In genomic region chr11:31808721-31809542, GRCh38 we compare ENCODE assay signal across 14 cellular contexts. TPM values are rescaled to one million over a fixed set of nuclear protein-coding genes. Genes with fewer than 3 reads are reported as not detected.
DNase-seq lines count a peak whose midpoint lies in the region; ATAC-seq, FAIRE-seq and TF ChIP-seq lines count a peak whose summit lies in the region.
"Had no signal": no experiment of that assay in that cellular context is flagged by ENCODE, and none has a peak within 500 bp of the region (broad histone marks: within the 10 kb centered on the region; RNA-seq: fewer than 3 reads in every experiment).

No MANE protein-coding gene starts in this region.

- FAIRE-seq in GM12891 (lab: Jason Lieb, UNC) = no peak

- intact Hi-C loops in activated CD8-positive, alpha-beta T cell treated with anti-CD3 and anti-CD28 coated beads for 36 hours (cut with micrococcal nuclease) = loop anchor here (5.0 kb wide), 1 partner anchor 633 kb away; no protein-coding TSS in a partner anchor

- peaks cover 71% of the 10 kb centered on the region for H3K27me3 Mint-ChIP-seq in stimulated activated naive CD8-positive, alpha-beta T cell treated with anti-CD3 and anti-CD28 coated beads, Interleukin-15, Interleukin-2, amounts not matched to agents 100 ng/mL and 50 ng/mL, for 24 hours
- peaks cover 79% of the 10 kb centered on the region for H3K27me3 Mint-ChIP-seq in activated CD8-positive, alpha-beta T cell treated with anti-CD3 and anti-CD28 coated beads for 36 hours

- peaks cover 100% of the 10 kb centered on the region for H3K27me3 ChIP-seq in iPS-20b (ENCODE audit: insufficient read depth, low read length)
- H3K27me3 ChIP-seq in effector memory CD4-positive, alpha-beta T cell (replicated peaks; ENCODE audit: control insufficient read depth, insufficient read depth, low read length, poor library complexity, severe bottlenecking) = peaks cover 92% of the 10 kb centered on the region

- peak overlapping the region; percentile 68 for H3K4me3 Mint-ChIP-seq in stimulated activated naive CD8-positive, alpha-beta T cell treated with anti-CD3 and anti-CD28 coated beads, Interleukin-15, Interleukin-2, amounts not matched to agents 100 ng/mL and 50 ng/mL, for 24 hours
- peak overlapping the region; percentile 34 for H3K4me3 Mint-ChIP-seq in activated CD8-positive, alpha-beta T cell treated with anti-CD3 and anti-CD28 coated beads for 36 hours

- no peak for TF ChIP-seq CTCF in activated CD8-positive, alpha-beta T cell treated with anti-CD3 and anti-CD28 coated beads for 36 hours (IDR thresholded peaks at IDR 0.05)

- H3K4me3 ChIP-seq in iPS-20b (ENCODE audit: low read length) = peak overlapping the region; percentile 63; the same call in 1 of the 2 replicates
- H3K4me3 ChIP-seq in effector memory CD4-positive, alpha-beta T cell (ENCODE audit: insufficient read depth, low read depth, low read length, poor library complexity, severe bottlenecking) = no peak overlapping the region

- H3K36me3 ChIP-seq in iPS-20b (ENCODE audit: insufficient read depth, low read depth, low read length) = no peaks in the 10 kb centered on the region
- no peaks in the 10 kb centered on the region for H3K36me3 ChIP-seq in effector memory CD4-positive, alpha-beta T cell (ENCODE audit: control insufficient read depth, insufficient read depth, low read length)
- H3K36me3 ChIP-seq: upper lobe of left lung had no signal

- H3K9me3 Mint-ChIP-seq in stimulated activated naive CD8-positive, alpha-beta T cell treated with anti-CD3 and anti-CD28 coated beads, Interleukin-15, Interleukin-2, amounts not matched to agents 100 ng/mL and 50 ng/mL, for 24 hours = no peaks in the 10 kb centered on the region
- H3K9me3 Mint-ChIP-seq in activated CD8-positive, alpha-beta T cell treated with anti-CD3 and anti-CD28 coated beads for 36 hours = no peaks in the 10 kb centered on the region

- ATAC-seq in stimulated activated naive CD8-positive, alpha-beta T cell treated with anti-CD3 and anti-CD28 coated beads, Interleukin-15, Interleukin-2, amounts not matched to agents 100 U/mL and 50 U/mL, for 24 hours = no peak
- no peak for ATAC-seq in activated CD8-positive, alpha-beta T cell treated with anti-CD3 and anti-CD28 coated beads for 36 hours

- POLR2A ChIA-PET in activated CD8-positive, alpha-beta T cell treated with anti-CD3 and anti-CD28 coated beads for 36 hours (lab: Charles Lee) = no interaction called here

- no peak overlapping the region for H3K9ac ChIP-seq in iPS-20b (ENCODE audit: low read depth, low read length)

- no peak overlapping the region for H3K27ac ChIP-seq in iPS-20b (ENCODE audit: low read length)
- no peak overlapping the region for H3K27ac ChIP-seq in effector memory CD4-positive, alpha-beta T cell (ENCODE audit: insufficient read depth, low read length, poor library complexity, severe bottlenecking)
- H3K27ac ChIP-seq: upper lobe of left lung had no signal

- peaks cover 32% of the 10 kb centered on the region; the same call in 1 of the 2 replicates for H3K4me1 ChIP-seq in iPS-20b (ENCODE audit: insufficient read depth, low read length)
- peaks cover 66% of the 10 kb centered on the region for H3K4me1 ChIP-seq in effector memory CD4-positive, alpha-beta T cell (ENCODE audit: control insufficient read depth, insufficient read depth, low read length, poor library complexity, severe bottlenecking)

- CTCF ChIA-PET in activated CD8-positive, alpha-beta T cell treated with anti-CD3 and anti-CD28 coated beads for 36 hours (lab: Charles Lee) = interaction anchor here (1.2 kb wide), 1 partner anchor 149 kb away, joined by 4 read pairs; no protein-coding TSS in a partner anchor

- no peak overlapping the region for H3K27ac Mint-ChIP-seq in stimulated activated naive CD8-positive, alpha-beta T cell treated with anti-CD3 and anti-CD28 coated beads, Interleukin-15, Interleukin-2, amounts not matched to agents 100 ng/mL and 50 ng/mL, for 24 hours
- no peak overlapping the region for H3K27ac Mint-ChIP-seq in activated CD8-positive, alpha-beta T cell treated with anti-CD3 and anti-CD28 coated beads for 36 hours

- no peaks in the 10 kb centered on the region for H3K9me3 ChIP-seq in iPS-20b (ENCODE audit: insufficient read depth, low read depth, low read length)
- H3K9me3 ChIP-seq in effector memory CD4-positive, alpha-beta T cell (ENCODE audit: control insufficient read depth, low read length) = no peaks in the 10 kb centered on the region
- H3K9me3 ChIP-seq: upper lobe of left lung had no signal

- no peak for DNase-seq in stimulated activated naive CD8-positive, alpha-beta T cell treated with anti-CD3 and anti-CD28 coated beads, Interleukin-15, Interleukin-2, amounts not matched to agents 100 U/mL and 50 U/mL, for 24 hours
- no peak for DNase-seq in activated CD8-positive, alpha-beta T cell treated with anti-CD3 and anti-CD28 coated beads for 36 hours
- DNase-seq in NCI-H1092 (lab: John Stamatoyannopoulos, UW) (no peak), midbrain (lab: John Stamatoyannopoulos, UW) (no peak), GM12891 (ENCODE audit: insufficient read length, low spot score) (no peak)
- no peak for DNase-seq in effector memory CD4-positive, alpha-beta T cell
- DNase-seq: cerebellar nuclear complex; HCEC 1CT; Right ventricle myocardium superior; stimulated activated CD4-positive, alpha-beta T cell treated with anti-CD3 and anti-CD28 coated beads, Interleukin-2, amount 100 ng/mL, for 24 hours had no signal

- no peak for TF ChIP-seq POLR2A in GM12891 (IDR thresholded peaks at IDR 0.05; ENCODE audit: low read depth, low read length)

- H3K36me3 Mint-ChIP-seq in stimulated activated naive CD8-positive, alpha-beta T cell treated with anti-CD3 and anti-CD28 coated beads, Interleukin-15, Interleukin-2, amounts not matched to agents 100 ng/mL and 50 ng/mL, for 24 hours (ENCODE audit: low read depth) = peaks cover 4% of the 10 kb centered on the region
- H3K36me3 Mint-ChIP-seq in activated CD8-positive, alpha-beta T cell treated with anti-CD3 and anti-CD28 coated beads for 36 hours (ENCODE audit: low read depth) = no peaks in the 10 kb centered on the region

- H3K4me1 Mint-ChIP-seq in stimulated activated naive CD8-positive, alpha-beta T cell treated with anti-CD3 and anti-CD28 coated beads, Interleukin-15, Interleukin-2, amounts not matched to agents 100 ng/mL and 50 ng/mL, for 24 hours (ENCODE audit: low read depth) = peaks cover 53% of the 10 kb centered on the region
- peaks cover 45% of the 10 kb centered on the region for H3K4me1 Mint-ChIP-seq in activated CD8-positive, alpha-beta T cell treated with anti-CD3 and anti-CD28 coated beads for 36 hours (ENCODE audit: low read depth)

TF ChIP-seq in GM12891, 5 proteins besides CTCF, POLR2A, EP300 and RAD21:
- TF ChIP-seq POU2F2 (IDR thresholded peaks at IDR 0.05; ENCODE audit: low read depth, low read length) = no peak
- no peak for TF ChIP-seq SPI1 (IDR thresholded peaks at IDR 0.05; ENCODE audit: low read depth, low read length)
- no peak for TF ChIP-seq TAF1 (IDR thresholded peaks at IDR 0.05; ENCODE audit: low read depth, low read length)
- TF ChIP-seq POLR2AphosphoS5 (IDR thresholded peaks at IDR 0.05; ENCODE audit: low read depth, low read length) = no peak
- TF ChIP-seq PAX5 (IDR thresholded peaks at IDR 0.05; ENCODE audit: insufficient read depth, low read length, severe bottlenecking) = no peak

RNA-seq across cellular contexts. Expression of gene PAX6, which starts 2.2 kb away (rescaled TPM):
- not detected for total RNA-seq in activated CD8-positive, alpha-beta T cell treated with anti-CD3 and anti-CD28 coated beads for 36 hours
- polyA plus RNA-seq in GM12891 (2012; ENCODE audit: low read depth, missing spikeins) = not detected
- total RNA-seq: activated CD8-positive, alpha-beta memory T cell treated with anti-CD3 and anti-CD28 coated beads for 36 hours; Right ventricle myocardium superior; upper lobe of left lung had no signal
